Comparison of ENCODE assay signal across 14 cellular contexts in the genomic region with DNA sequence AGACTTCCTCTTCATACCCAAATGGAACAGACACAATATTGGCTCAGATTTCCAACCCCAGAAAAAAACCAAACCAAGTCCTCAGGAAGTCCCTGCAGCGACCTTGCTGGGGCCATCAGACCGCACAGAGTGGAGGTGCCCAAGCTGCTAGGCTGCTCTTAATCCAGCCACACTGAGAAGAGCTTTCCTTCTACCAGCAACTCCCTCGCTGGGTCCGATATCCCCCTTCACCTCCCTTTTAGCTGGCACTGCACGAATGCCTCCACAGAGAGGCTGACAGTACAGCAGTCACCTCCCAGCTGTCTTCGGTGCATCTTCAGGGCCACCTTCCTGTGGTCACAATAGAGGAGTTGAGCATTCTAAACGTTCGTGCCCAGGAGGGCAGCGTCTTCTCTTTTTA. TPM values are rescaled to one million over a fixed set of nuclear protein-coding genes. Genes with fewer than 3 reads are reported as not detected.
DNase-seq lines count a peak whose midpoint lies in the region; FAIRE-seq and TF ChIP-seq lines count a peak whose summit lies in the region.
"Had no signal": no experiment of that assay in that cellular context is flagged by ENCODE, and none has a peak within 500 bp of the region (broad histone marks: within the 10 kb centered on the region; RNA-seq: fewer than 3 reads in every experiment).

No MANE protein-coding gene starts in this region.

- H3K36me3 Mint-ChIP-seq in activated naive CD4-positive, alpha-beta T cell treated with anti-CD3 and anti-CD28 coated beads, Interleukin-2, amount 50 U/mL, for 24 hours: no peaks in the 10 kb centered on the region
- H3K36me3 Mint-ChIP-seq in activated T-helper 1 cell treated with anti-CD3 and anti-CD28 coated beads, Interleukin-12 subunit alpha, Interleukin-12 subunit beta, Interleukin-2, Interleukin-4 antibody, amounts not matched to agents 30 ng/mL and 10 ng/mL and 1 ng/mL, durations not matched to agents 14 hours and 24 hours and 36 hours (ENCODE audit: low read depth): peaks cover 13% of the 10 kb centered on the region

- DNase-seq in activated naive CD4-positive, alpha-beta T cell (lab: John Stamatoyannopoulos, UW): no peak
- no peak for DNase-seq in activated T-helper 1 cell treated with anti-CD3 and anti-CD28 coated beads, Interleukin-12 subunit alpha, Interleukin-12 subunit beta, Interleukin-2, Interleukin-4 antibody, amounts not matched to agents 30 ng/mL and 10 ng/mL and 1 ng/mL, durations not matched to agents 14 hours and 24 hours and 36 hours (ENCODE audit: low spot score)
- no peak for DNase-seq in NCI-H1436 (lab: John Stamatoyannopoulos, UW)
- no peak for DNase-seq in HEK293T (ENCODE audit: extremely low spot score)
- no peak for DNase-seq in RCC 7860 (ENCODE audit: low spot score)
- DNase-seq: amniotic stem cell, GF-D8, NCI-H2107, PC-9 had no signal

- H3K27me3 ChIP-seq in muscle layer of duodenum (ENCODE audit: low read depth, low read length): no peaks in the 10 kb centered on the region
- H3K27me3 ChIP-seq: hepatocyte had no signal

- H3K36me3 ChIP-seq in muscle layer of duodenum (ENCODE audit: control insufficient read depth in 1 of 2, insufficient read depth in 2 of 2, low read length in 2 of 2) (peaks cover 13 to 15% of the 10 kb centered on the region in 2 donors), urinary bladder (ENCODE audit: insufficient read depth) (no peaks in the 10 kb centered on the region)

- WGBS in urinary bladder: 71% methylated on average over 9 of the region's 9 CpGs

- H3K27me3 Mint-ChIP-seq in activated naive CD4-positive, alpha-beta T cell treated with anti-CD3 and anti-CD28 coated beads, Interleukin-2, amount 50 U/mL, for 24 hours: no peaks in the 10 kb centered on the region
- peaks cover 3% of the 10 kb centered on the region for H3K27me3 Mint-ChIP-seq in activated T-helper 1 cell treated with anti-CD3 and anti-CD28 coated beads, Interleukin-12 subunit alpha, Interleukin-12 subunit beta, Interleukin-2, Interleukin-4 antibody, amounts not matched to agents 30 ng/mL and 10 ng/mL and 1 ng/mL, durations not matched to agents 14 hours and 24 hours and 36 hours (ENCODE audit: insufficient read depth)

- no peaks in the 10 kb centered on the region for H3K9me3 Mint-ChIP-seq in activated naive CD4-positive, alpha-beta T cell treated with anti-CD3 and anti-CD28 coated beads, Interleukin-2, amount 50 U/mL, for 24 hours
- no peaks in the 10 kb centered on the region for H3K9me3 Mint-ChIP-seq in activated T-helper 1 cell treated with anti-CD3 and anti-CD28 coated beads, Interleukin-12 subunit alpha, Interleukin-12 subunit beta, Interleukin-2, Interleukin-4 antibody, amounts not matched to agents 30 ng/mL and 10 ng/mL and 1 ng/mL, durations not matched to agents 14 hours and 24 hours and 36 hours

- CTCF ChIA-PET in HEK293T (lab: Yijun Ruan, JAX): no interaction called here

- H3K4me3 ChIP-seq in muscle layer of duodenum (ENCODE audit: low read depth in 1 of 2, low read length in 2 of 2) (no peak overlapping the region), urinary bladder (ENCODE audit: low read depth, low read length) (no peak overlapping the region)
- H3K4me3 ChIP-seq: hepatocyte, PC-9 had no signal

- H3K27ac ChIP-seq in muscle layer of duodenum (ENCODE audit: low read length) (peak overlapping the region; percentile 19), urinary bladder (ENCODE audit: low read depth) (peak overlapping the region; percentile 39)
- H3K27ac ChIP-seq: hepatocyte, PC-9 had no signal

- POLR2A ChIA-PET in HEK293T (lab: Yijun Ruan, JAX): no interaction called here

- H3K4me1 Mint-ChIP-seq in activated naive CD4-positive, alpha-beta T cell treated with anti-CD3 and anti-CD28 coated beads, Interleukin-2, amount 50 U/mL, for 24 hours: peaks cover 48% of the 10 kb centered on the region
- H3K4me1 Mint-ChIP-seq in activated T-helper 1 cell treated with anti-CD3 and anti-CD28 coated beads, Interleukin-12 subunit alpha, Interleukin-12 subunit beta, Interleukin-2, Interleukin-4 antibody, amounts not matched to agents 30 ng/mL and 10 ng/mL and 1 ng/mL, durations not matched to agents 14 hours and 24 hours and 36 hours (ENCODE audit: low read depth): peaks cover 35% of the 10 kb centered on the region

- H3K27ac Mint-ChIP-seq in activated naive CD4-positive, alpha-beta T cell treated with anti-CD3 and anti-CD28 coated beads, Interleukin-2, amount 50 U/mL, for 24 hours: peak overlapping the region; percentile 20
- peak overlapping the region; percentile 20 for H3K27ac Mint-ChIP-seq in activated T-helper 1 cell treated with anti-CD3 and anti-CD28 coated beads, Interleukin-12 subunit alpha, Interleukin-12 subunit beta, Interleukin-2, Interleukin-4 antibody, amounts not matched to agents 30 ng/mL and 10 ng/mL and 1 ng/mL, durations not matched to agents 14 hours and 24 hours and 36 hours

- no peak for FAIRE-seq in RCC 7860 (lab: Jason Lieb, UNC)
- FAIRE-seq: TTC549 had no signal

- intact Hi-C loops in activated T-helper 1 cell treated with anti-CD3 and anti-CD28 coated beads, Interleukin-12 subunit alpha, Interleukin-12 subunit beta, Interleukin-2, Interleukin-4 antibody, amounts not matched to agents 30 ng/mL and 10 ng/mL and 1 ng/mL, durations not matched to agents 14 hours and 24 hours and 36 hours (cut with micrococcal nuclease): no loop called here

- no peaks in the 10 kb centered on the region for H3K9me3 ChIP-seq in muscle layer of duodenum (ENCODE audit: control insufficient read depth in 1 of 2, low read length in 2 of 2)

- peak overlapping the region; percentile 62 for H3K4me3 Mint-ChIP-seq in activated naive CD4-positive, alpha-beta T cell treated with anti-CD3 and anti-CD28 coated beads, Interleukin-2, amount 50 U/mL, for 24 hours
- H3K4me3 Mint-ChIP-seq in activated T-helper 1 cell treated with anti-CD3 and anti-CD28 coated beads, Interleukin-12 subunit alpha, Interleukin-12 subunit beta, Interleukin-2, Interleukin-4 antibody, amounts not matched to agents 30 ng/mL and 10 ng/mL and 1 ng/mL, durations not matched to agents 14 hours and 24 hours and 36 hours: peak overlapping the region; percentile 37

- H3K4me1 ChIP-seq in muscle layer of duodenum (ENCODE audit: control insufficient read depth in 1 of 2, insufficient read depth in 2 of 2, low read length in 2 of 2) (peaks cover 7 to 20% of the 10 kb centered on the region in 2 donors), urinary bladder (ENCODE audit: insufficient read depth) (peaks cover 2% of the 10 kb centered on the region)

TF ChIP-seq in HEK293T, 16 proteins besides CTCF, POLR2A, EP300 and RAD21:
- TF ChIP-seq ZNF384 (IDR thresholded peaks at IDR 0.05) (no peak), ELF4 (IDR thresholded peaks at IDR 0.05) (no peak), ARNT (IDR thresholded peaks at IDR 0.05) (no peak), CTBP1 (IDR thresholded peaks at IDR 0.05; ENCODE audit: borderline replicate concordance) (no peak), FOXA1 (IDR thresholded peaks at IDR 0.05) (no peak)
- TF ChIP-seq, protein P1, sequence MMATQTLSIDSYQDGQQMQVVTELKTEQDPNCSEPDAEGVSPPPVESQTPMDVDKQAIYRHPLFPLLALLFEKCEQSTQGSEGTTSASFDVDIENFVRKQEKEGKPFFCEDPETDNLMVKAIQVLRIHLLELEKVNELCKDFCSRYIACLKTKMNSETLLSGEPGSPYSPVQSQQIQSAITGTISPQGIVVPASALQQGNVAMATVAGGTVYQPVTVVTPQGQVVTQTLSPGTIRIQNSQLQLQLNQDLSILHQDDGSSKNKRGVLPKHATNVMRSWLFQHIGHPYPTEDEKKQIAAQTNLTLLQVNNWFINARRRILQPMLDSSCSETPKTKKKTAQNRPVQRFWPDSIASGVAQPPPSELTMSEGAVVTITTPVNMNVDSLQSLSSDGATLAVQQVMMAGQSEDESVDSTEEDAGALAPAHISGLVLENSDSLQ (IDR thresholded peaks at IDR 0.05): no peak
TF ChIP-seq in HEK293T: peak in this region for 0.

RNA-seq across cellular contexts. Expression of a gene that starts 5.8 kb away (rescaled TPM):
- 11.5 and 12.2 TPM in 2 replicates for total RNA-seq in activated T-helper 1 cell treated with anti-CD3 and anti-CD28 coated beads, Interleukin-12 subunit alpha, Interleukin-12 subunit beta, Interleukin-2, Interleukin-4 antibody, amounts not matched to agents 30 ng/mL and 10 ng/mL and 1 ng/mL, durations not matched to agents 14 hours and 24 hours and 36 hours
- 6.9 TPM for total RNA-seq in urinary bladder
- polyA plus RNA-seq in urinary bladder: 8.2 TPM

RNA-seq across cellular contexts. Expression of a gene that starts 6.7 kb away (rescaled TPM):
- total RNA-seq in activated T-helper 1 cell treated with anti-CD3 and anti-CD28 coated beads, Interleukin-12 subunit alpha, Interleukin-12 subunit beta, Interleukin-2, Interleukin-4 antibody, amounts not matched to agents 30 ng/mL and 10 ng/mL and 1 ng/mL, durations not matched to agents 14 hours and 24 hours and 36 hours: 13.4 and 13.5 TPM in 2 replicates
- 14.4 TPM for total RNA-seq in urinary bladder
- polyA plus RNA-seq in urinary bladder: 23.1 TPM
